ENCODE assay signal across 1 cellular context in the genomic region with DNA sequence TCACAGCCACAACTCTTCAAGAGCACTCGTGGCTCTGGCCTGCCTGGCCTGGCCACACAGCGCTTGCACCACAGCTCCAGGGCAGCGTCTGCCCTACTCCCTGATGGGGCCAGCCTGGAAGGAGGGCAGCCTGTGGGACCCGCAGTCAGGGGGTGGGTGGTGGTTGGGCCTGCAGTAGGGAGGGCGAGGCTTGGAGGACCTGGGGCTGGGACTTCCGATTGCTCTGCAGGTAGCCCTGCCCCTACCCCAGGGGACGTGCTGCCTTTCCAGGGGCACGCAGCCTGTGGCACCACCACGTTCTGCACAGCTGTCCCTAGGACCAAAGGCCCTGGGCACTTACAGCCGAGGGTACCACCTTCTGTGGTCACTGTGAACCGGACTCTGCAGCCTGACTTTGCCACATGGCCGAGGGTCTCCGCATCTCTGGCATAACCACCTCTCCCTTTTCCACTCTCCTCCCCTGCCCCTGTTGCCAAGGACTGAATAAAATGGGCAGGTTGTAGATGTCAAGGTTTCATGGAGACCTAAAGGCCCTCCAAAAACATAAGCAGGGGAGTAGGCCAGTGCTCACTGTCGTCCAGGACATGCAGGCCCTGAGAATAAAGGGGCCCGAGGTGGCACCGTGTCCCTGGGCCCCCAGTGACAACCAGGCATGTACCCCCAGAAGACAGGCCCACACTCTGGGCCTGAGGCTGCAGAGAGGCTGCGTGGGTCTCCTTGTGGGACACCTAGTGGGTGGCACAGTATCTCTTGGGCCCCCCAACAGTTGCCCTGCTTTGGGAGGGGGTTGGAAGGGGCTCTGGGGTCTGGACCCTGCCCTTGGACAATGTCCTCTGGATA.
TF ChIP-seq lines count a peak whose summit lies in the region.

No MANE protein-coding gene starts in this region.

TF ChIP-seq in H1, 55 proteins besides CTCF, POLR2A, EP300 and RAD21:
- TF ChIP-seq GTF2F1 (IDR thresholded peaks at IDR 0.05; ENCODE audit: borderline replicate concordance, low read depth, low read length), result no peak
- TF ChIP-seq ASH2L (IDR thresholded peaks at IDR 0.05; ENCODE audit: low read length), result no peak
- no peak for TF ChIP-seq CTBP2 (IDR thresholded peaks at IDR 0.05; ENCODE audit: borderline replicate concordance, insufficient read depth, insufficient read length, low read length)
- TF ChIP-seq RFX5 (IDR thresholded peaks at IDR 0.05; ENCODE audit: borderline replicate concordance, low read depth, low read length), result no peak
- TF ChIP-seq TBP (IDR thresholded peaks at IDR 0.05; ENCODE audit: low read depth, low read length), result no peak
- TF ChIP-seq POLR2AphosphoS5 (IDR thresholded peaks at IDR 0.05; ENCODE audit: low read depth, low read length), result no peak
